Comparison of ENCODE assay signal across 1 cellular context in genomic region chr15:64875641-64876223, GRCh38.
TF ChIP-seq lines count a peak whose summit lies in the region.

No MANE protein-coding gene starts in this region.

TF ChIP-seq in IMR-90, 13 proteins besides CTCF, POLR2A, EP300 and RAD21:
- TF ChIP-seq MAZ (IDR thresholded peaks at IDR 0.05; ENCODE audit: borderline replicate concordance, low read depth, low read length) (no peak), BHLHE40 (IDR thresholded peaks at IDR 0.05; ENCODE audit: low read depth, low read length) (no peak), FOS (IDR thresholded peaks at IDR 0.05; ENCODE audit: low read depth, low read length) (no peak), MAFK (IDR thresholded peaks at IDR 0.05; ENCODE audit: low read depth, low read length) (no peak), MXI1 (IDR thresholded peaks at IDR 0.05; ENCODE audit: borderline replicate concordance, low read depth, low read length) (no peak), CEBPB (IDR thresholded peaks at IDR 0.05; ENCODE audit: low read depth, low read length) (no peak), CHD1 (IDR thresholded peaks at IDR 0.05; ENCODE audit: low read depth, low read length) (no peak), RCOR1 (IDR thresholded peaks at IDR 0.05; ENCODE audit: insufficient replicate concordance, low read length) (no peak)
